8 cellular contexts compared by ENCODE assay signal in the genomic region with DNA sequence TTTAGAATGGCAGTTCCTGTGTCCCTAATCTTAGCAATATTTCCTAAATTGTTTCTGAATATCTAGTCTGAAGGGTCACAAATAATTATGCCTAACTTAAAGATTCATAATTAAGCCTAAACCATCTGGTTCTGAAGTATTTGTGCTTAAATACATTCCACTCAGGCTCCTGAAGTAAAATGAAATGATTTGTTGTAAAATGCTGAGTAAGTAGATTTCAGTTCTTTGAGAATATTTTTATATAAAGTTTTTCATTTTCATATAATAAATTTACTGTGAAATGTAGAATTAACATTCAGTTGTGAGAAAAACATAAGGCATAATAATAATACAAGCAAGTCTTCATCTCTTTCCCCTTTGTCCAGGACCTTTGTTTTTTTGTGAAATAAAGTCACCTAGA.
"Had no signal": no experiment of that assay in that cellular context is flagged by ENCODE, and none has a peak within 500 bp of the region (broad histone marks: within the 10 kb centered on the region; RNA-seq: fewer than 3 reads in every experiment).

No MANE protein-coding gene starts in this region.

- FAIRE-seq: H54, HTR-8/SVneo had no signal

- H3K9ac ChIP-seq: GM23248, KMS-11 had no signal

- H3K27ac ChIP-seq: GM23248, KMS-11 had no signal

- H2AFZ ChIP-seq: GM23248 had no signal

- DNase-seq: GM23248, GOT3, H9, HCEC 1CT, KBM-7 had no signal

- H3K4me2 ChIP-seq: KMS-11 had no signal

- H3K4me3 ChIP-seq: GM23248 had no signal
